In genomic region chr3:130255442-130255841, GRCh38 we compare ENCODE assay signal across 29 cellular contexts.
DNase-seq lines count a peak whose midpoint lies in the region; ATAC-seq, FAIRE-seq and TF ChIP-seq lines count a peak whose summit lies in the region.
"Had no signal": no experiment of that assay in that cellular context is flagged by ENCODE, and none has a peak within 500 bp of the region (broad histone marks: within the 10 kb centered on the region; RNA-seq: fewer than 3 reads in every experiment).

No MANE protein-coding gene starts in this region.

- no peak overlapping the region for H3K4me2 ChIP-seq in K562 (ENCODE audit: insufficient read depth, low read length)
- H3K4me2 ChIP-seq: A549; BLaER1; BLaER1 treated with 17β-estradiol and CSF1 and Interleukin-3, amounts not matched to agents 10 nM and 100 nM had no signal

- CTCF ChIA-PET in K562 (lab: Yijun Ruan, JAX; ENCODE audit: low intra/inter-chr PET ratio) = no interaction called here

- no peaks in the 10 kb centered on the region for H3K9me3 ChIP-seq in K562 (replicated peaks; ENCODE audit: control insufficient read depth, insufficient read depth, low read depth, low read length)
- H3K9me3 ChIP-seq: A549; BE2C; BLaER1; BLaER1 treated with 17β-estradiol and CSF1 and Interleukin-3, amounts not matched to agents 10 nM and 100 nM; Caco-2 had no signal

- ATAC-seq in K562 = no peak
- ATAC-seq in HG03565 (IDR thresholded peaks at IDR 0.05; ENCODE audit: unreplicated experiment) = no peak
- ATAC-seq: A549; CD8-positive, alpha-beta T cell had no signal

- H3K4me1 ChIP-seq in K562 (replicated peaks in 1 of 2; ENCODE audit: control insufficient read depth in 2 of 2, insufficient read depth in 2 of 2, low read length in 2 of 2) = peaks cover 0 to 15% of the 10 kb centered on the region in 2 experiments; a peak in 4 of 5 replicates
- H3K4me1 ChIP-seq: A549; BLaER1; BLaER1 treated with 17β-estradiol and CSF1 and Interleukin-3, amounts not matched to agents 10 nM and 100 nM; Caco-2 had no signal

- no peaks in the 10 kb centered on the region for H3K36me3 ChIP-seq in K562 (ENCODE audit: control insufficient read depth, insufficient read depth, low read length)
- H3K36me3 ChIP-seq: BE2C; BLaER1; BLaER1 treated with 17β-estradiol and CSF1 and Interleukin-3, amounts not matched to agents 10 nM and 100 nM had no signal

- H4K20me1 ChIP-seq in K562 (replicated peaks; ENCODE audit: control insufficient read depth, insufficient read depth, low read length) = no peaks in the 10 kb centered on the region
- H4K20me1 ChIP-seq: BLaER1; BLaER1 treated with 17β-estradiol and CSF1 and Interleukin-3, amounts not matched to agents 10 nM and 100 nM had no signal

- no peak for TF ChIP-seq EP300 in K562 (IDR thresholded peaks at IDR 0.05; ENCODE audit: low read length)

- no peak overlapping the region for H3K9ac ChIP-seq in K562 (ENCODE audit: insufficient read depth in 1 of 2, low read depth in 2 of 2, low read length in 2 of 2)
- H3K9ac ChIP-seq: BLaER1; BLaER1 treated with 17β-estradiol and CSF1 and Interleukin-3, amounts not matched to agents 10 nM and 100 nM had no signal

- H3K4me3 ChIP-seq in K562 = no peak overlapping the region
- H3K4me3 ChIP-seq: A549; BLaER1; BLaER1 treated with 17β-estradiol and CSF1 and Interleukin-3, amounts not matched to agents 10 nM and 100 nM had no signal

- DNase-seq in K562 (ENCODE audit: extremely low read depth in 1 of 4, low spot score in 3 of 4) = no peak
- DNase-seq: 8988T; ACHN; AML-193; BE2C; C1 segment of cervical spinal cord; Caco-2; Calu3; CD4-positive, alpha-beta memory T cell; CD4-positive, alpha-beta T cell; CD4-positive, CD25-positive, alpha-beta regulatory T cell; CD8-positive, alpha-beta memory T cell; CD8-positive, alpha-beta T cell; COR-L47; DMS 273 treated with DMSO at 0.1 percent for 48 hours; DMS153; DMS53; DMS79; DMS79 treated with DMSO at 0.1 percent for 48 hours; DND-41; EL had no signal

- no peak for FAIRE-seq in K562 (lab: Jason Lieb, UNC)
- FAIRE-seq: A204.1, A549, D721Med had no signal

- TF ChIP-seq RAD21 in K562 (CRISPR knock-in tag; conservative IDR thresholded peaks at IDR 0.05 in 1 of 2, IDR thresholded peaks at IDR 0.05 in 1 of 2) = no peak

- no peaks in the 10 kb centered on the region for H3K27me3 ChIP-seq in K562 (ENCODE audit: control insufficient read depth in 2 of 2, insufficient read depth in 2 of 2, low read length in 2 of 2)
- H3K27me3 ChIP-seq: BE2C; BLaER1; BLaER1 treated with 17β-estradiol and CSF1 and Interleukin-3, amounts not matched to agents 10 nM and 100 nM had no signal

- no peaks in the 10 kb centered on the region for H3K79me2 ChIP-seq in K562 (ENCODE audit: control insufficient read depth, insufficient read depth, low read length)

- TF ChIP-seq CTCF in K562 (IDR thresholded peaks at IDR 0.05 in 2 of 3, conservative IDR thresholded peaks at IDR 0.05 in 1 of 3; ENCODE audit: insufficient read depth in 2 of 3, low read depth in 1 of 3, low read length in 3 of 3) = no peak

- in situ Hi-C loops in K562 (cut with MboI) = no loop called here

- 22% methylated on average over 1 of the region's 1 CpG for WGBS in K562 (ENCODE audit: insufficient coverage, low coverage, missing lambda C conversion rate)

- TF ChIP-seq POLR2A in K562 (conservative IDR thresholded peaks at IDR 0.05) = no peak

- no peaks in the 10 kb centered on the region for H3K9me1 ChIP-seq in K562 (ENCODE audit: control insufficient read depth, insufficient read depth, low read length)

- H3K27ac ChIP-seq in K562 (ENCODE audit: extremely low read depth, low read depth, low read length) = no peak overlapping the region
- H3K27ac ChIP-seq: 22Rv1; A549; BLaER1; BLaER1 treated with 17β-estradiol and CSF1 and Interleukin-3, amounts not matched to agents 10 nM and 100 nM; C4-2B had no signal

- POLR2A ChIA-PET in K562 (lab: Yijun Ruan, JAX) = no interaction called here

- BruUV-seq in K562 (replicated peaks; lab: Mats Ljungman, UMichigan) = no TSS peak

- intact Hi-C loops in K562 (cut with micrococcal nuclease) = no loop called here

- H2AFZ ChIP-seq in K562 (ENCODE audit: low read depth, low read length) = no peak overlapping the region

TF ChIP-seq in K562, 482 proteins besides CTCF, POLR2A, EP300 and RAD21:
- TF ChIP-seq RBM25 (IDR thresholded peaks at IDR 0.05; ENCODE audit: low read depth, low read length, severe bottlenecking) (peak; percentile 90), ZC3H8 (IDR thresholded peaks at IDR 0.05) (no peak), HMGXB4 (CRISPR knock-in tag; IDR thresholded peaks at IDR 0.05) (no peak), KDM1A (IDR thresholded peaks at IDR 0.05) (0 out of 4 replicates have a peak, but pooled peaks of 1 of the 2 experiments have one; percentile 12), BCOR (IDR thresholded peaks at IDR 0.05) (0 out of 2 replicates have a peak, but pooled peaks have one; percentile 50)
TF ChIP-seq in K562: peak in this region for 3.
